In the genomic region with DNA sequence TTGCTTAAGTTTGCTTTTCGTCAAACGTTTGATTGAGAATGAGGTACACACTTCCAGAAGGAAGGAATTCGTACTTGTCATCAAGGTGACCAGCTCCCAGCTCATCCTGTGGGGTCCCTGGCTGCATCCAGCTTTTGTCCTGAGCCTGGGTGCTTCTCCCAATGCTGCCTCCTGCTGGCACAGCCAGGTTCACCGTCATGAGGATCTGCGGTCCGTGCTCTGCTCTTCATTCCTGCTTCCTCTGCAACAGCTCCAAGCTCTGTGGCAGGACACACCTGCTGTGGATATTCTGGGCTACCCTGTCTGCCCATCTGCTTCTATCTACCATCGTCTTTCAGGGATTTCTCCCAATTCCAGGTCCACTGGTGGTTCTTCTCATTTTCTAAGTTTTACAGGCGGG, we compare ENCODE assay signal across 8 cellular contexts. TPM values are rescaled to one million over a fixed set of nuclear protein-coding genes. Genes with fewer than 3 reads are reported as not detected.
DNase-seq lines count a peak whose midpoint lies in the region; ATAC-seq and TF ChIP-seq lines count a peak whose summit lies in the region.

No MANE protein-coding gene starts in this region.

- H3K4me3 ChIP-seq in AG09309 (ENCODE audit: control insufficient read depth, low read depth, low read length), result no peak overlapping the region
- H3K4me3 ChIP-seq in left ventricle myocardium inferior, result no peak overlapping the region
- H3K4me3 ChIP-seq in gastroesophageal sphincter, result no peak overlapping the region

- H3K9me3 ChIP-seq in left ventricle myocardium inferior (replicated peaks) (peaks cover 21% of the 10 kb centered on the region), gastroesophageal sphincter (peaks cover 0 to 25% (median 0%) of the 10 kb centered on the region in 3 donors)

- H3K27me3 ChIP-seq in left ventricle myocardium inferior (ENCODE audit: low read depth) (peaks cover 18% of the 10 kb centered on the region), gastroesophageal sphincter (peaks cover 56% of the 10 kb centered on the region)

- no peak for TF ChIP-seq EP300 in gastroesophageal sphincter (IDR thresholded peaks at IDR 0.05)

- no peak overlapping the region for H3K27ac ChIP-seq in left ventricle myocardium inferior (replicated peaks)
- no peak overlapping the region for H3K27ac ChIP-seq in gastroesophageal sphincter

- intact Hi-C loops in left ventricle myocardium inferior (cut with micrococcal nuclease), result no loop called here

- CTCF ChIA-PET in GM10248 (lab: Yijun Ruan, JAX), result interaction anchor here (1.0 to 1.4 kb wide), 4 partner anchors 9 to 59 kb away, joined by 3 to 5 read pairs (median 4); no protein-coding TSS in a partner anchor

- H3K36me3 ChIP-seq in left ventricle myocardium inferior, result no peaks in the 10 kb centered on the region
- H3K36me3 ChIP-seq in gastroesophageal sphincter, result no peaks in the 10 kb centered on the region

- DNase-seq in AG09309 (ENCODE audit: low read depth) (no peak), GM10248 (ENCODE audit: extremely low spot score) (no peak), OCI-M1 (lab: John Stamatoyannopoulos, UW) (peak; percentile 6), left ventricle myocardium inferior (no peak), GF-D8 (lab: John Stamatoyannopoulos, UW) (no peak), GDM1 (lab: John Stamatoyannopoulos, UW) (no peak)

- POLR2A ChIA-PET in GM10248 (lab: Yijun Ruan, JAX), result no interaction called here

- TF ChIP-seq CTCF in AG09309 (IDR thresholded peaks at IDR 0.05; ENCODE audit: control insufficient read depth, insufficient read depth, low read depth, low read length, missing control alignments), result peak; percentile 42
- peak; percentile 27 for TF ChIP-seq CTCF in GM10248 (IDR thresholded peaks at IDR 0.05; ENCODE audit: control extremely low read depth, extremely low read depth, low read depth, missing control alignments)
- peak; percentile 55 for TF ChIP-seq CTCF in left ventricle myocardium inferior (IDR thresholded peaks at IDR 0.05; ENCODE audit: borderline replicate concordance)
- TF ChIP-seq CTCF in gastroesophageal sphincter (IDR thresholded peaks at IDR 0.05), result no peak

- TF ChIP-seq POLR2A in gastroesophageal sphincter (IDR thresholded peaks at IDR 0.05), result no peak

- peaks cover 21% of the 10 kb centered on the region for H3K4me1 ChIP-seq in left ventricle myocardium inferior
- H3K4me1 ChIP-seq in gastroesophageal sphincter, result no peaks in the 10 kb centered on the region

- ATAC-seq in HG02571 (IDR thresholded peaks at IDR 0.05; ENCODE audit: unreplicated experiment) (no peak), gastroesophageal sphincter (no peak)

- 16 to 23% methylated on average over 5 to 7 of the region's 8 CpGs for WGBS in gastroesophageal sphincter (ENCODE audit: low coverage in 1 of 2), 2 donors

RNA-seq across cellular contexts. Expression of gene UBE2QL1, which starts 13.3 kb away (rescaled TPM):
- 25.5 TPM for total RNA-seq in left ventricle myocardium inferior
- 1 to 10 TPM in 1 of 4 donors, under 1 TPM in 3; 0.15 to 1.4 (median 0.28) TPM for total RNA-seq in gastroesophageal sphincter

RNA-seq across cellular contexts. Expression of gene MED10, which starts 57.0 kb away (rescaled TPM):
- total RNA-seq in left ventricle myocardium inferior (26.3 TPM), gastroesophageal sphincter (10 to 100 TPM; 27.2 to 39.7 (median 34.0) TPM)

Comparison
In these comparisons a context has a peak if more than half of its experiments do, and no peak if none do; other contexts are left out.
1. CTCF ChIP-seq: peak in AG09309 (single experiment), GM10248 (single experiment) and left ventricle myocardium inferior (single experiment); none in gastroesophageal sphincter (0 of 4).
2. RNA of gene UBE2QL1, which starts 13.3 kb away (total RNA-seq): 25.5 TPM in left ventricle myocardium inferior (single experiment); 0.15 to 1.4 TPM in gastroesophageal sphincter; every median in the first group is over 10 times any median in the second.